Comparison of ENCODE assay signal across 8 cellular contexts in the genomic region with DNA sequence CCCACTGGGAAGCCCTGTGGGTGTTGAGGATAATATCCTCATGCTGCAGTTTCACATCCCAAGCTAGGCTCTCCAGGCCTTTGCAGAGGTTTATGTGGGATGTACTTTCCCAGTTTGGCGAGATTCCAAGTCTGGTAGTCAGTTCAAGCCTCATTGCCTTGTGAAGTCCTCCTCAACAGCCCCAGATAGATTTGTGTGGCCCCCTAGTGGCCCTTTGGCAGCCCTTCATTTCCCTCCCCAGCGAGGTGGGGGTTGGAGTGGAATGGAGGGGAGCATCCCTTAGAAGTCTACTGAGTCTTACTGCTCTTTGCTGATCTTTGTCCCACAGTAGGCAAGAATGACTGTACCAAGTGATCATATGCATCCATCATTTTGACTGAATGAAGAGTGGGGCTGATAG.
DNase-seq lines count a peak whose midpoint lies in the region; ATAC-seq and TF ChIP-seq lines count a peak whose summit lies in the region.

No MANE protein-coding gene starts in this region.

- DNase-seq in MCF 10A (ENCODE audit: unreplicated experiment) (peak; percentile 83), breast epithelium (ENCODE audit: low spot score in 2 of 2) (no peak), Panc1 (ENCODE audit: low read depth, low spot score) (no peak), fibroblast of peridontal ligament (ENCODE audit: extremely low read depth) (peak; percentile 80), posterior cingulate gyrus (peak in 9 of 10 donors; percentile 17 to 93 (median 46)), posterior vena cava (ENCODE audit: low spot score) (no peak)

- H3K9me3 ChIP-seq in breast epithelium (no peaks in the 10 kb centered on the region), Panc1 (ENCODE audit: control insufficient read depth, insufficient read depth, low read depth, low read length) (no peaks in the 10 kb centered on the region)

- no peak overlapping the region for H3K4me3 Mint-ChIP-seq in MCF 10A (ENCODE audit: unreplicated experiment)

- peak overlapping the region in 1 of 2 donors; percentile 20 for H3K27ac ChIP-seq in breast epithelium
- H3K27ac ChIP-seq in Panc1 (ENCODE audit: low read length), result no peak overlapping the region

- H3K4me1 ChIP-seq in breast epithelium (no peaks in the 10 kb centered on the region), Panc1 (ENCODE audit: control insufficient read depth, insufficient read depth, low read length) (no peaks in the 10 kb centered on the region)

- no peaks in the 10 kb centered on the region for H3K36me3 ChIP-seq in breast epithelium
- H3K36me3 ChIP-seq in Panc1 (ENCODE audit: control insufficient read depth, insufficient read depth, low read length), result no peaks in the 10 kb centered on the region

- peak; percentile 18 for TF ChIP-seq CTCF in MCF 10A (IDR thresholded peaks at IDR 0.05; ENCODE audit: unreplicated experiment)
- TF ChIP-seq CTCF in breast epithelium (IDR thresholded peaks at IDR 0.05), result peak in 1 of 3 donors; percentile 7
- TF ChIP-seq CTCF in Panc1 (IDR thresholded peaks at IDR 0.05), result peak; percentile 47

- H3K4me3 ChIP-seq in breast epithelium, result no peak overlapping the region
- H3K4me3 ChIP-seq in Panc1 (ENCODE audit: low read depth in 2 of 2, low read length in 2 of 2), result no peak overlapping the region

- in situ Hi-C loops in Panc1 (cut with HindIII; ENCODE audit: low pct_unique_long_range_greater_than_20kb, low sequenced_read_pairs), result no loop called here

- intact Hi-C loops in MCF 10A (cut with micrococcal nuclease) (no loop called here), breast epithelium (cut with DNase I; ENCODE audit: low total_unique reads) (loop anchor here (5.0 kb wide), 1 partner anchor 1268 kb away; no protein-coding TSS in a partner anchor), Panc1 (cut with micrococcal nuclease; ENCODE audit: unreplicated experiment) (no loop called here), posterior cingulate gyrus (cut with DNase I) (no loop called here), posterior vena cava (cut with DNase I) (no loop called here)

- H3K27me3 ChIP-seq in breast epithelium (no peaks in the 10 kb centered on the region), Panc1 (ENCODE audit: control insufficient read depth, insufficient read depth, low read length) (no peaks in the 10 kb centered on the region)

- POLR2A ChIA-PET in MCF 10A (lab: Yijun Ruan, JAX), result no interaction called here
- POLR2A ChIA-PET in Panc1 (lab: Charles Lee), result no interaction called here

- no peaks in the 10 kb centered on the region for H3K36me3 Mint-ChIP-seq in MCF 10A (ENCODE audit: insufficient read depth, unreplicated experiment)

- no TSS peak for BruUV-seq in MCF 10A (replicated peaks; lab: Mats Ljungman, UMichigan)
- no TSS peak for BruUV-seq in Panc1 (replicated peaks; lab: Mats Ljungman, UMichigan)

- H3K27me3 Mint-ChIP-seq in MCF 10A (ENCODE audit: insufficient read depth, unreplicated experiment), result no peaks in the 10 kb centered on the region

- CTCF ChIA-PET in MCF 10A (lab: Yijun Ruan, JAX), result interaction anchor here (0.7 kb wide), 1 partner anchor 370 kb away, joined by 3 read pairs; no protein-coding TSS in a partner anchor
- CTCF ChIA-PET in Panc1 (lab: Charles Lee), result no interaction called here

- H3K27ac Mint-ChIP-seq in MCF 10A (ENCODE audit: low read depth, unreplicated experiment), result no peak overlapping the region

- no peaks in the 10 kb centered on the region for H3K4me1 Mint-ChIP-seq in MCF 10A (ENCODE audit: insufficient read depth, unreplicated experiment)

- TF ChIP-seq POLR2A in breast epithelium (IDR thresholded peaks at IDR 0.05), result no peak

- no peak for ATAC-seq in Panc1
- ATAC-seq in GM19395 (IDR thresholded peaks at IDR 0.05; ENCODE audit: unreplicated experiment), result no peak
- no peak for ATAC-seq in GM21515 (IDR thresholded peaks at IDR 0.05; ENCODE audit: unreplicated experiment)

- peaks cover 5% of the 10 kb centered on the region for H3K9me3 Mint-ChIP-seq in MCF 10A (ENCODE audit: unreplicated experiment)

Comparison
In these comparisons a context has a peak if more than half of its experiments do, and no peak if none do; other contexts are left out.
1. DNase-seq: peak in MCF 10A (single experiment), fibroblast of peridontal ligament (single experiment) and posterior cingulate gyrus (9 of 10); none in breast epithelium (0 of 2), Panc1 (single experiment) and posterior vena cava (single experiment).